Comparison of ENCODE assay signal across 1 cellular context in the genomic region with DNA sequence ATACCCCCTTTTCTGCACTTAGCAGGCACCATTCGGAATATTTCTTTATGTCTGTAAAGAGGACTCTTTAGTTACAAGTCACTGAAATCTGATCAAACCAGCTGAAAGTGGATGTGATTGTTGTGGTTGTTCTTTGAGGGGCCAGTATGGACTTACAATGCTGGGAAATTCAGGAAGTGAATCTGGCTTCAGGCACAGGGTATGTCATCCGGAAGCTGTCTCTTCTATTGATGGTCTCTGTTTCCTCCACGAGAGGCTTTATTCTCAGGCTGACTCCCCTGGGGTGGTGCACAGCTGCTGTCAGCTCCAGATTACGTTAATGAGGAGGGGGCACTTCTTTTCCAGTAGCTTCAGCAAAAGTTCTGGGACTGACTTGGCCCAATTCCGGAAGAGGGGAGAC.
TF ChIP-seq lines count a peak whose summit lies in the region.

No MANE protein-coding gene starts in this region.

TF ChIP-seq in GM12878, 131 proteins besides CTCF, POLR2A, EP300 and RAD21:
- TF ChIP-seq, protein P1, sequence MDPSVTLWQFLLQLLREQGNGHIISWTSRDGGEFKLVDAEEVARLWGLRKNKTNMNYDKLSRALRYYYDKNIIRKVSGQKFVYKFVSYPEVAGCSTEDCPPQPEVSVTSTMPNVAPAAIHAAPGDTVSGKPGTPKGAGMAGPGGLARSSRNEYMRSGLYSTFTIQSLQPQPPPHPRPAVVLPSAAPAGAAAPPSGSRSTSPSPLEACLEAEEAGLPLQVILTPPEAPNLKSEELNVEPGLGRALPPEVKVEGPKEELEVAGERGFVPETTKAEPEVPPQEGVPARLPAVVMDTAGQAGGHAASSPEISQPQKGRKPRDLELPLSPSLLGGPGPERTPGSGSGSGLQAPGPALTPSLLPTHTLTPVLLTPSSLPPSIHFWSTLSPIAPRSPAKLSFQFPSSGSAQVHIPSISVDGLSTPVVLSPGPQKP (IDR thresholded peaks at IDR 0.05; ENCODE audit: low read depth, low read length): no peak
- peak; percentile 48; the same call in 1 of the 2 replicates for TF ChIP-seq SPI1 (IDR thresholded peaks at IDR 0.05; ENCODE audit: borderline replicate concordance, insufficient read depth, low read depth, low read length)
- TF ChIP-seq EGR1 (IDR thresholded peaks at IDR 0.05; ENCODE audit: borderline replicate concordance in 1 of 2, low read depth in 2 of 2, low read length in 2 of 2): no peak
